Comparison of ENCODE assay signal across 8 cellular contexts in genomic region chr22:31346733-31347250, GRCh38. TPM values are rescaled to one million over a fixed set of nuclear protein-coding genes. Genes with fewer than 3 reads are reported as not detected.
DNase-seq lines count a peak whose midpoint lies in the region; ATAC-seq and FAIRE-seq lines count a peak whose summit lies in the region.

No MANE protein-coding gene starts in this region.

- no peak for FAIRE-seq in urothelium cell line (lab: Jason Lieb, UNC)

- ATAC-seq in CD4-positive, CD25-positive, alpha-beta regulatory T cell (ENCODE audit: low read depth in 2 of 2) = no peak
- ATAC-seq in activated T-cell treated with anti-CD3 and anti-CD28 coated beads, Interleukin-2, amount 50 U/mL, for 4 hours = peak; percentile 1 to 8
- peak in 1 of 2 donors; percentile 12 for ATAC-seq in natural killer cell treated with Interleukin-12 subunit alpha and Interleukin-12 subunit beta and Interleukin-15 and Interleukin-18, amount 100 ng/mL, for 72 hours

- H3K27me3 Mint-ChIP-seq in CD4-positive, CD25-positive, alpha-beta regulatory T cell = no peaks in the 10 kb centered on the region
- H3K27me3 Mint-ChIP-seq in activated T-cell treated with anti-CD3 and anti-CD28 coated beads, Interleukin-2, amount 50 U/mL, for 4 hours (ENCODE audit: low read depth) = no peaks in the 10 kb centered on the region
- no peaks in the 10 kb centered on the region for H3K27me3 Mint-ChIP-seq in natural killer cell treated with Interleukin-12 subunit alpha and Interleukin-12 subunit beta and Interleukin-15 and Interleukin-18, amount 100 ng/mL, for 72 hours

- peak overlapping the region; percentile 51 for H3K27ac ChIP-seq in CD4-positive, CD25-positive, alpha-beta regulatory T cell (ENCODE audit: insufficient read depth, low read length, poor library complexity, severe bottlenecking)

- H3K4me3 Mint-ChIP-seq in CD4-positive, CD25-positive, alpha-beta regulatory T cell = peak overlapping the region; percentile 85 to 93 (median 90)
- H3K4me3 Mint-ChIP-seq in activated T-cell treated with anti-CD3 and anti-CD28 coated beads, Interleukin-2, amount 50 U/mL, for 4 hours = peak overlapping the region; percentile 83
- peak overlapping the region; percentile 83 for H3K4me3 Mint-ChIP-seq in natural killer cell treated with Interleukin-12 subunit alpha and Interleukin-12 subunit beta and Interleukin-15 and Interleukin-18, amount 100 ng/mL, for 72 hours

- peak overlapping the region; percentile 29 to 82 (median 46) for H3K27ac Mint-ChIP-seq in CD4-positive, CD25-positive, alpha-beta regulatory T cell
- H3K27ac Mint-ChIP-seq in natural killer cell treated with Interleukin-12 subunit alpha and Interleukin-12 subunit beta and Interleukin-15 and Interleukin-18, amount 100 ng/mL, for 72 hours = peak overlapping the region in 1 of 2 donors; percentile 68

- no peaks in the 10 kb centered on the region for H3K27me3 ChIP-seq in CD4-positive, CD25-positive, alpha-beta regulatory T cell (ENCODE audit: control insufficient read depth, insufficient read depth, low read length)
- H3K27me3 ChIP-seq in H7 (ENCODE audit: control insufficient read depth, insufficient read depth, low read length) = no peaks in the 10 kb centered on the region; the same call in 1 of the 2 replicates

- peaks cover 0 to 1% (median 0%) of the 10 kb centered on the region in 7 donors for H3K9me3 Mint-ChIP-seq in CD4-positive, CD25-positive, alpha-beta regulatory T cell
- H3K9me3 Mint-ChIP-seq in activated T-cell treated with anti-CD3 and anti-CD28 coated beads, Interleukin-2, amount 50 U/mL, for 4 hours = no peaks in the 10 kb centered on the region
- no peaks in the 10 kb centered on the region for H3K9me3 Mint-ChIP-seq in natural killer cell treated with Interleukin-12 subunit alpha and Interleukin-12 subunit beta and Interleukin-15 and Interleukin-18, amount 100 ng/mL, for 72 hours

- peaks cover 3% of the 10 kb centered on the region for H3K36me3 Mint-ChIP-seq in CD4-positive, CD25-positive, alpha-beta regulatory T cell
- H3K36me3 Mint-ChIP-seq in activated T-cell treated with anti-CD3 and anti-CD28 coated beads, Interleukin-2, amount 50 U/mL, for 4 hours (ENCODE audit: insufficient read depth) = peaks cover 9% of the 10 kb centered on the region
- no peaks in the 10 kb centered on the region for H3K36me3 Mint-ChIP-seq in natural killer cell treated with Interleukin-12 subunit alpha and Interleukin-12 subunit beta and Interleukin-15 and Interleukin-18, amount 100 ng/mL, for 72 hours

- peak overlapping the region; percentile 53 for H3K4me3 ChIP-seq in CD4-positive, CD25-positive, alpha-beta regulatory T cell (ENCODE audit: low read depth, low read length)
- peak overlapping the region; percentile 89 for H3K4me3 ChIP-seq in H7 (ENCODE audit: insufficient read depth, low read depth, low read length)

- H3K9me3 ChIP-seq in CD4-positive, CD25-positive, alpha-beta regulatory T cell (ENCODE audit: control insufficient read depth in 2 of 2, low read length in 2 of 2) = no peaks in the 10 kb centered on the region

- peak in 2 of 3 donors; percentile 35 to 57 for DNase-seq in CD4-positive, CD25-positive, alpha-beta regulatory T cell
- no peak for DNase-seq in H7
- DNase-seq in NCI-H748 treated with DMSO at 0.1 percent for 48 hours (lab: John Stamatoyannopoulos, UW) = peak; percentile 17
- DNase-seq in activated T-cell treated with anti-CD3 and anti-CD28 coated beads, Interleukin-2, amount 50 U/mL, for 4 hours = peak; percentile 26
- DNase-seq in fibroblast of peridontal ligament (ENCODE audit: extremely low read depth) = peak; percentile 28
- no peak for DNase-seq in natural killer cell treated with Interleukin-12 subunit alpha and Interleukin-12 subunit beta and Interleukin-15 and Interleukin-18, amount 100 ng/mL, for 72 hours (ENCODE audit: low spot score)
- peak; percentile 64 for DNase-seq in urothelium cell line (ENCODE audit: low spot score)
- DNase-seq in mesenteric fat pad (ENCODE audit: low spot score) = no peak

- H3K4me1 ChIP-seq in CD4-positive, CD25-positive, alpha-beta regulatory T cell (ENCODE audit: control insufficient read depth, insufficient read depth, low read length, poor library complexity, severe bottlenecking) = peaks cover 47% of the 10 kb centered on the region

- H3K36me3 ChIP-seq in CD4-positive, CD25-positive, alpha-beta regulatory T cell (ENCODE audit: control insufficient read depth, insufficient read depth, low read length) = peaks cover 14% of the 10 kb centered on the region
- peaks cover 12% of the 10 kb centered on the region for H3K36me3 ChIP-seq in H7 (replicated peaks; ENCODE audit: control insufficient read depth, insufficient read depth, low read length)

- H3K4me1 Mint-ChIP-seq in CD4-positive, CD25-positive, alpha-beta regulatory T cell = peaks cover 0 to 42% (median 30%) of the 10 kb centered on the region in 4 donors
- H3K4me1 Mint-ChIP-seq in activated T-cell treated with anti-CD3 and anti-CD28 coated beads, Interleukin-2, amount 50 U/mL, for 4 hours (ENCODE audit: low read depth) = peaks cover 36% of the 10 kb centered on the region
- peaks cover 32 to 37% of the 10 kb centered on the region in 2 donors for H3K4me1 Mint-ChIP-seq in natural killer cell treated with Interleukin-12 subunit alpha and Interleukin-12 subunit beta and Interleukin-15 and Interleukin-18, amount 100 ng/mL, for 72 hours (ENCODE audit: low read depth in 2 of 2)

RNA-seq across cellular contexts. Expression of gene PATZ1, which starts 0.6 kb away (rescaled TPM):
- 38.9 TPM for total RNA-seq in CD4-positive, CD25-positive, alpha-beta regulatory T cell
- 10 to 100 TPM in 3 of 4 donors, 1 to 10 TPM in 1; 8.2 to 13.8 (median 11.8) TPM for polyA plus RNA-seq in CD4-positive, CD25-positive, alpha-beta regulatory T cell
- total RNA-seq in H7 (2014; rRNA removed; shearing (Covaris generic)) = 43.0 and 44.2 TPM in 2 replicates
- total RNA-seq in activated T-cell treated with anti-CD3 and anti-CD28 coated beads, Interleukin-2, amount 50 U/mL, for 4 hours = 10 to 100 TPM; 33.7 to 42.7 (median 41.4) TPM
- total RNA-seq in natural killer cell treated with Interleukin-12 subunit alpha and Interleukin-12 subunit beta and Interleukin-15 and Interleukin-18, amount 100 ng/mL, for 72 hours = 10 to 100 TPM; 13.9 to 34.1 TPM
- 13.3 TPM for total RNA-seq in mesenteric fat pad

RNA-seq across cellular contexts. Expression of gene DRG1, which starts 52.6 kb away (rescaled TPM):
- total RNA-seq in CD4-positive, CD25-positive, alpha-beta regulatory T cell = 53.8 TPM
- 100 to 1,000 TPM in 1 of 4 donors, 10 to 100 TPM in 3; 86.3 to 105 (median 91.6) TPM for polyA plus RNA-seq in CD4-positive, CD25-positive, alpha-beta regulatory T cell
- 75.9 and 99.9 TPM in 2 replicates for total RNA-seq in H7 (2014; rRNA removed; shearing (Covaris generic))
- 100 to 1,000 TPM in 2 of 3 donors, 10 to 100 TPM in 1; 99.2 to 109 (median 106) TPM for total RNA-seq in activated T-cell treated with anti-CD3 and anti-CD28 coated beads, Interleukin-2, amount 50 U/mL, for 4 hours
- total RNA-seq in natural killer cell treated with Interleukin-12 subunit alpha and Interleukin-12 subunit beta and Interleukin-15 and Interleukin-18, amount 100 ng/mL, for 72 hours = 100 to 1,000 TPM; 111 to 138 TPM
- total RNA-seq in mesenteric fat pad = 64.7 TPM

RNA-seq across cellular contexts. Expression of gene PIK3IP1, which starts 54.5 kb away (rescaled TPM):
- total RNA-seq in CD4-positive, CD25-positive, alpha-beta regulatory T cell = 534 TPM
- polyA plus RNA-seq in CD4-positive, CD25-positive, alpha-beta regulatory T cell = 100 to 1,000 TPM; 425 to 700 (median 557) TPM
- total RNA-seq in H7 (2014; rRNA removed; shearing (Covaris generic)) = 0.76 and 3.9 TPM in 2 replicates
- 1 to 10 TPM; 7.3 to 8.6 (median 7.9) TPM for total RNA-seq in activated T-cell treated with anti-CD3 and anti-CD28 coated beads, Interleukin-2, amount 50 U/mL, for 4 hours
- total RNA-seq in natural killer cell treated with Interleukin-12 subunit alpha and Interleukin-12 subunit beta and Interleukin-15 and Interleukin-18, amount 100 ng/mL, for 72 hours = 1 to 10 TPM in 1 of 2 donors, under 1 TPM in 1; 0.74 to 1.0 TPM
- 19.8 TPM for total RNA-seq in mesenteric fat pad

Comparison
In these comparisons a context has a peak if more than half of its experiments do, and no peak if none do; other contexts are left out.
1. ATAC-seq: peak in activated T-cell treated with anti-CD3 and anti-CD28 coated beads, Interleukin-2, amount 50 U/mL, for 4 hours (2 of 2); none in CD4-positive, CD25-positive, alpha-beta regulatory T cell (0 of 2).
2. DNase-seq: peak in CD4-positive, CD25-positive, alpha-beta regulatory T cell (2 of 3), NCI-H748 treated with DMSO at 0.1 percent for 48 hours (single experiment), activated T-cell treated with anti-CD3 and anti-CD28 coated beads, Interleukin-2, amount 50 U/mL, for 4 hours (single experiment), fibroblast of peridontal ligament (single experiment) and urothelium cell line (single experiment); none in H7 (single experiment), natural killer cell treated with Interleukin-12 subunit alpha and Interleukin-12 subunit beta and Interleukin-15 and Interleukin-18, amount 100 ng/mL, for 72 hours (single experiment) and mesenteric fat pad (single experiment).
3. RNA of gene PIK3IP1, which starts 54.5 kb away (total RNA-seq): 534 TPM in CD4-positive, CD25-positive, alpha-beta regulatory T cell (single experiment); 19.8 TPM in mesenteric fat pad (single experiment), 7.3 to 8.6 TPM in activated T-cell treated with anti-CD3 and anti-CD28 coated beads, Interleukin-2, amount 50 U/mL, for 4 hours, 0.74 to 1.0 TPM in natural killer cell treated with Interleukin-12 subunit alpha and Interleukin-12 subunit beta and Interleukin-15 and Interleukin-18, amount 100 ng/mL, for 72 hours and 0.76 to 3.9 TPM in H7; every median in the first group is over 10 times any median in the second.
4. Peak in every context shown above with its lines, with median percentiles within 50 percentile points of each other: H3K4me3 Mint-ChIP-seq.